In the genomic region with DNA sequence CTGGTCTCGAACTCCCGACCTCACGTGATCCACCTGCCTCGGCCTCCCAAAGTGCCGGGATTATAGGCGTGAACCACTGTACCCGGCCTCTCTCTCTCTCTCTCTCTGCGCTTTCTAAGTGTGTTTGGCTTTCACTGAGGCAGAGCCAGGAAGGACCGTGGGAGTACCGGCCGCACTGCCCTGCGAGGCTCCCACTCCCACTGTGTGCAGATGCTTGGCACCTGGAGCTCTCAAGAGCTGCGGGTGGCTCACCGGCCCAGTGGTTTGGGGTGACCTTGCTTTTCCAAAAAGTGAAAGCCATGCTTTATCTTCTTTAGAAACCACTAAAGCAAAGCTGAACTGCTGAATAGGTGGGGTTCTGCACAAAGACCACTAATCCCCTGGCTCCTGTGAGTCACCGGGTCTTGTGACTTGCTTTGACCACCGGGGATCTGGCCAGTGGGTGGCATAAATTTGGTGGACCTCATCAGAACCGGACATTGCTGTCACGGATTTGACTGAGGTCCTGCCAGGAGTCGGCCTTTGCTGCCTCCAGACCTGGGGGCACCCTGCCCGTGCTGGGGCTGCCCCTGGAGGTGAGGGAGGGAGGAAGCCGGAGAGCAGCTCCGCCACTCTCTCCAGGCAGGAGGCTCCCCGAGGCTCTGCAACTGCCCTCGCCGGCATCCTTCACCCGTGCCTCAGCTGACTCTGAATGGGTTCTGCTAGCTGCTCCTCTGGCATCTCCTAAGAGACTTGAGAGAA, we compare ENCODE assay signal across 15 cellular contexts.
A peak's percentile ranks its signal among the peaks of the same experiment; 100 is the strongest.
DNase-seq lines count a peak whose midpoint lies in the region; TF ChIP-seq lines count a peak whose summit lies in the region.
"Had no signal": no experiment of that assay in that cellular context is flagged by ENCODE, and none has a peak within 500 bp of the region (broad histone marks: within the 10 kb centered on the region; RNA-seq: fewer than 3 reads in every experiment).

No MANE protein-coding gene starts in this region.

- H3K27ac ChIP-seq in endodermal cell (ENCODE audit: low read depth, low read length), result no peak overlapping the region
- H3K27ac ChIP-seq in tibial nerve, result peak overlapping the region; percentile 51 to 97 (median 82)
- H3K27ac ChIP-seq: parathyroid adenoma had no signal

- no peaks in the 10 kb centered on the region for H3K9me3 Mint-ChIP-seq in activated CD4-positive, alpha-beta T cell treated with anti-CD3 and anti-CD28 coated beads, Interleukin-2, amount 10 ng/mL, durations not matched to agents 7 days and 5 days
- H3K9me3 Mint-ChIP-seq in endodermal cell, result no peaks in the 10 kb centered on the region
- no peaks in the 10 kb centered on the region for H3K9me3 Mint-ChIP-seq in nephron
- no peaks in the 10 kb centered on the region for H3K9me3 Mint-ChIP-seq in activated T-helper 2 cell treated with anti-CD3 and anti-CD28 coated beads, Interferon-gamma antibody, Interleukin-2, Interleukin-4, amounts not matched to agents 10 μg/mL and 5 μg/mL and 100 μg/mL, durations not matched to agents 14 hours and 24 hours and 36 hours

- TF ChIP-seq EP300 in tibial nerve (IDR thresholded peaks at IDR 0.05), result no peak

- H3K9ac ChIP-seq in endodermal cell (ENCODE audit: extremely low read depth, low read length, poor library complexity, severe bottlenecking), result no peak overlapping the region
- H3K9ac ChIP-seq: parathyroid adenoma had no signal

- H3K4me1 ChIP-seq in endodermal cell (ENCODE audit: control insufficient read depth, insufficient read depth, low read length) (peaks cover 13% of the 10 kb centered on the region), tibial nerve (peaks cover 0 to 99% (median 80%) of the 10 kb centered on the region in 4 donors)

- POLR2A ChIA-PET in activated CD4-positive, alpha-beta T cell treated with anti-CD3 and anti-CD28 coated beads, Interleukin-2, amount 10 ng/mL, durations not matched to agents 7 days and 5 days (lab: Charles Lee), result no interaction called here

- intact Hi-C loops in activated T-helper 2 cell treated with anti-CD3 and anti-CD28 coated beads, Interferon-gamma antibody, Interleukin-2, Interleukin-4, amounts not matched to agents 10 μg/mL and 5 μg/mL and 100 μg/mL, durations not matched to agents 14 hours and 24 hours and 36 hours (cut with micrococcal nuclease), result no loop called here

- TF ChIP-seq CTCF in endodermal cell (conservative IDR thresholded peaks at IDR 0.05), result peak; percentile 17
- TF ChIP-seq CTCF in nephron (IDR thresholded peaks at IDR 0.05; ENCODE audit: unreplicated experiment in 3 of 3), result no peak
- TF ChIP-seq CTCF in tibial nerve (IDR thresholded peaks at IDR 0.05), result no peak

- WGBS in endodermal cell (ENCODE audit: insufficient coverage in 1 of 2, insufficient read length in 1 of 2), 2 experiments, result 88% methylated on average over 15 to 26 of the region's 26 CpGs
- 71 to 74% methylated on average over 21 to 24 of the region's 26 CpGs for WGBS in tibial nerve, 2 donors

- H3K27me3 ChIP-seq in endodermal cell (ENCODE audit: control insufficient read depth, insufficient read depth, low read length, poor library complexity, severe bottlenecking) (no peaks in the 10 kb centered on the region), tibial nerve (no peaks in the 10 kb centered on the region)

- no peak for TF ChIP-seq POLR2A in tibial nerve (IDR thresholded peaks at IDR 0.05)

- H3K9me3 ChIP-seq in endodermal cell (ENCODE audit: control insufficient read depth, low read length) (no peaks in the 10 kb centered on the region), tibial nerve (no peaks in the 10 kb centered on the region)

- H3K4me3 Mint-ChIP-seq in activated CD4-positive, alpha-beta T cell treated with anti-CD3 and anti-CD28 coated beads, Interleukin-2, amount 10 ng/mL, durations not matched to agents 7 days and 5 days, result no peak overlapping the region
- no peak overlapping the region for H3K4me3 Mint-ChIP-seq in endodermal cell
- no peak overlapping the region for H3K4me3 Mint-ChIP-seq in nephron
- no peak overlapping the region for H3K4me3 Mint-ChIP-seq in activated T-helper 2 cell treated with anti-CD3 and anti-CD28 coated beads, Interferon-gamma antibody, Interleukin-2, Interleukin-4, amounts not matched to agents 10 μg/mL and 5 μg/mL and 100 μg/mL, durations not matched to agents 14 hours and 24 hours and 36 hours (ENCODE audit: low read depth)

- CTCF ChIA-PET in activated CD4-positive, alpha-beta T cell treated with anti-CD3 and anti-CD28 coated beads, Interleukin-2, amount 10 ng/mL, durations not matched to agents 7 days and 5 days (lab: Charles Lee), result interaction anchor here (1.0 to 1.1 kb wide), 2 partner anchors 13 to 38 kb away, joined by 3 read pairs; no protein-coding TSS in a partner anchor

- H3K4me3 ChIP-seq in endodermal cell (ENCODE audit: low read length) (no peak overlapping the region), tibial nerve (no peak overlapping the region)
- H3K4me3 ChIP-seq: GM12878 had no signal

- H3K27ac Mint-ChIP-seq in activated CD4-positive, alpha-beta T cell treated with anti-CD3 and anti-CD28 coated beads, Interleukin-2, amount 10 ng/mL, durations not matched to agents 7 days and 5 days, result peak overlapping the region; percentile 69
- H3K27ac Mint-ChIP-seq in endodermal cell (peak overlapping the region; percentile 50), nephron (peak overlapping the region; percentile 76 to 92 (median 78))
- no peak overlapping the region for H3K27ac Mint-ChIP-seq in activated T-helper 2 cell treated with anti-CD3 and anti-CD28 coated beads, Interferon-gamma antibody, Interleukin-2, Interleukin-4, amounts not matched to agents 10 μg/mL and 5 μg/mL and 100 μg/mL, durations not matched to agents 14 hours and 24 hours and 36 hours

- H3K36me3 ChIP-seq in endodermal cell (ENCODE audit: control insufficient read depth, insufficient read depth, low read length), result peaks cover 19% of the 10 kb centered on the region
- H3K36me3 ChIP-seq in tibial nerve, result peaks cover 0 to 36% (median 11%) of the 10 kb centered on the region in 3 donors

- H3K27me3 Mint-ChIP-seq in activated CD4-positive, alpha-beta T cell treated with anti-CD3 and anti-CD28 coated beads, Interleukin-2, amount 10 ng/mL, durations not matched to agents 7 days and 5 days, result no peaks in the 10 kb centered on the region
- H3K27me3 Mint-ChIP-seq in endodermal cell (ENCODE audit: insufficient read depth) (no peaks in the 10 kb centered on the region), nephron (ENCODE audit: low read depth) (no peaks in the 10 kb centered on the region)
- no peaks in the 10 kb centered on the region for H3K27me3 Mint-ChIP-seq in activated T-helper 2 cell treated with anti-CD3 and anti-CD28 coated beads, Interferon-gamma antibody, Interleukin-2, Interleukin-4, amounts not matched to agents 10 μg/mL and 5 μg/mL and 100 μg/mL, durations not matched to agents 14 hours and 24 hours and 36 hours (ENCODE audit: low read depth)

- H3K36me3 Mint-ChIP-seq in activated CD4-positive, alpha-beta T cell treated with anti-CD3 and anti-CD28 coated beads, Interleukin-2, amount 10 ng/mL, durations not matched to agents 7 days and 5 days (ENCODE audit: low read depth), result no peaks in the 10 kb centered on the region
- H3K36me3 Mint-ChIP-seq in endodermal cell (ENCODE audit: low read depth), result peaks cover 21% of the 10 kb centered on the region
- peaks cover 43% of the 10 kb centered on the region for H3K36me3 Mint-ChIP-seq in nephron (ENCODE audit: low read depth)
- H3K36me3 Mint-ChIP-seq in activated T-helper 2 cell treated with anti-CD3 and anti-CD28 coated beads, Interferon-gamma antibody, Interleukin-2, Interleukin-4, amounts not matched to agents 10 μg/mL and 5 μg/mL and 100 μg/mL, durations not matched to agents 14 hours and 24 hours and 36 hours (ENCODE audit: low read depth), result peaks cover 4% of the 10 kb centered on the region

- H3K4me1 Mint-ChIP-seq in activated CD4-positive, alpha-beta T cell treated with anti-CD3 and anti-CD28 coated beads, Interleukin-2, amount 10 ng/mL, durations not matched to agents 7 days and 5 days, result peaks cover 11% of the 10 kb centered on the region
- H3K4me1 Mint-ChIP-seq in endodermal cell (peaks cover 14% of the 10 kb centered on the region), nephron (peaks cover 77% of the 10 kb centered on the region)
- peaks cover 7% of the 10 kb centered on the region for H3K4me1 Mint-ChIP-seq in activated T-helper 2 cell treated with anti-CD3 and anti-CD28 coated beads, Interferon-gamma antibody, Interleukin-2, Interleukin-4, amounts not matched to agents 10 μg/mL and 5 μg/mL and 100 μg/mL, durations not matched to agents 14 hours and 24 hours and 36 hours (ENCODE audit: low read depth)

- no peak for DNase-seq in activated CD4-positive, alpha-beta T cell treated with anti-CD3 and anti-CD28 coated beads, Interleukin-2, amount 10 ng/mL, durations not matched to agents 7 days and 5 days
- DNase-seq in activated CD4-positive, alpha-beta T cell treated with anti-CD3 and anti-CD28 coated beads, Interleukin-2, amount 50 U/mL, for 48 hours, result no peak
- DNase-seq in endodermal cell (no peak), tibial nerve (ENCODE audit: low spot score in 2 of 2) (no peak), putamen (ENCODE audit: low spot score) (no peak)
- DNase-seq in activated T-helper 2 cell treated with anti-CD3 and anti-CD28 coated beads, Interferon-gamma antibody, Interleukin-2, Interleukin-4, amounts not matched to agents 10 μg/mL and 5 μg/mL and 100 μg/mL, durations not matched to agents 14 hours and 24 hours and 36 hours (ENCODE audit: low spot score), result no peak
- DNase-seq in stimulated activated CD4-positive, alpha-beta T cell treated with anti-CD3 and anti-CD28 coated beads, Interleukin-15, amount 100 ng/mL, for 24 hours, result no peak
- DNase-seq: activated CD4-positive, alpha-beta T cell treated with anti-CD3 and anti-CD28 coated beads for 48 hours; cerebellar nuclear complex; foreskin fibroblast; IMR-90; NK-92 treated with Interleukin-12 subunit alpha and Interleukin-12 subunit beta, amount 100 ng/mL, for 24 hours had no signal
